ENCODE assay signal across 9 cellular contexts in the genomic region with DNA sequence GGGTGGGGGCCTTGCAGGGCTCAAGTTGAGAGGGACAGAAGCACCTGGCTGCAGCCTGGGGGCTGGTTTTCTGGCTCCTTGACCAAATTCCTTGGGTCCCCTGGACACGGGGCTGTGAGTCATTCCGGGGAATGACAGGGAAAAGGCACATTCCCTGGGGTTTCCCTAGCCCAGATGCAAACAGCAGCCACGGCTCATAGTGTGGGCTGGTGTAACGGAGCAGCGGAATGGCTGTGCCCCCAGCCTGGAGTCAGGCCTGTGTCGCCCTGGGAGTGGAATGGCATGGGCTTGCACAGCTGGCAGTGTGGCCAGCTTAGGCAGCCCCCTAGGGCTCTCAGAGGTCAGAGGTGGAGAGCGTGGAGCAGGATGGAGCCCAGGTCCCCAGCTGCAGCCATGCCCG.
DNase-seq lines count a peak whose midpoint lies in the region; ATAC-seq and TF ChIP-seq lines count a peak whose summit lies in the region.
"Had no signal": no experiment of that assay in that cellular context is flagged by ENCODE, and none has a peak within 500 bp of the region (broad histone marks: within the 10 kb centered on the region; RNA-seq: fewer than 3 reads in every experiment).

No MANE protein-coding gene starts in this region.

- TF ChIP-seq CTCF in right atrium auricular region (IDR thresholded peaks at IDR 0.05) (no peak), stomach (IDR thresholded peaks at IDR 0.05) (no peak)

- TF ChIP-seq POLR2A in stomach (IDR thresholded peaks at IDR 0.05) (no peak), GM18505 (IDR thresholded peaks at IDR 0.05; ENCODE audit: borderline replicate concordance, extremely low read depth, insufficient read depth, insufficient read length) (no peak)

- H3K9ac ChIP-seq in adipocyte (ENCODE audit: low read length): no peak overlapping the region

- H3K27ac ChIP-seq in right atrium auricular region (peak overlapping the region; percentile 83 to 91), stomach (peak overlapping the region; percentile 85 to 95 (median 91))

- intact Hi-C loops in stomach (cut with DNase I; ENCODE audit: low total_unique reads): no loop called here

- no peaks in the 10 kb centered on the region for H3K36me3 ChIP-seq in adipocyte (ENCODE audit: control insufficient read depth, insufficient read depth, low read length, severe bottlenecking)
- H3K36me3 ChIP-seq in right atrium auricular region: no peaks in the 10 kb centered on the region
- H3K36me3 ChIP-seq in stomach: peaks cover 0 to 6% (median 0%) of the 10 kb centered on the region in 4 donors
- H3K36me3 ChIP-seq: suprapubic skin had no signal

- TF ChIP-seq EP300 in stomach (IDR thresholded peaks at IDR 0.05): no peak

- DNase-seq in HT1080 (ENCODE audit: low read depth) (peak; percentile 12), adipocyte (ENCODE audit: low read depth) (peak; percentile 24), right atrium auricular region (ENCODE audit: low spot score) (no peak), stomach (peak; percentile 25), pons (ENCODE audit: low spot score) (no peak)
- DNase-seq: activated naive CD8-positive, alpha-beta T cell treated with anti-CD3 and anti-CD28 coated beads for 36 hours had no signal

- peaks cover 34% of the 10 kb centered on the region for H3K27me3 ChIP-seq in adipocyte (replicated peaks; ENCODE audit: control insufficient read depth, insufficient read depth, low read length)
- no peaks in the 10 kb centered on the region for H3K27me3 ChIP-seq in right atrium auricular region
- no peaks in the 10 kb centered on the region for H3K27me3 ChIP-seq in stomach
- H3K27me3 ChIP-seq: suprapubic skin had no signal

- H3K4me3 ChIP-seq in adipocyte (ENCODE audit: low read length): no peak overlapping the region
- H3K4me3 ChIP-seq in right atrium auricular region: no peak overlapping the region
- no peak overlapping the region for H3K4me3 ChIP-seq in stomach
- H3K4me3 ChIP-seq: suprapubic skin had no signal

- no peak for ATAC-seq in GM18505 (IDR thresholded peaks at IDR 0.05; ENCODE audit: unreplicated experiment)
- no peak for ATAC-seq in HG03196 (IDR thresholded peaks at IDR 0.05; ENCODE audit: unreplicated experiment)

- H3K9me3 ChIP-seq in adipocyte (ENCODE audit: control insufficient read depth, low read length) (no peaks in the 10 kb centered on the region), right atrium auricular region (no peaks in the 10 kb centered on the region), stomach (no peaks in the 10 kb centered on the region)
- H3K9me3 ChIP-seq: suprapubic skin had no signal

- H3K4me1 ChIP-seq in adipocyte (ENCODE audit: control insufficient read depth, insufficient read depth, low read length) (peaks cover 7% of the 10 kb centered on the region), right atrium auricular region (peaks cover 0 to 50% of the 10 kb centered on the region in 2 donors), stomach (peaks cover 52 to 61% (median 56%) of the 10 kb centered on the region in 4 donors)

- 65 to 74% (median 68%) methylated on average over 5 to 8 of the region's 8 CpGs for WGBS in stomach, 5 donors

Comparison
In these comparisons a context has a peak if more than half of its experiments do, and no peak if none do; other contexts are left out.
1. DNase-seq: peak in HT1080 (single experiment), adipocyte (single experiment) and stomach (single experiment); none in right atrium auricular region (single experiment) and pons (single experiment).